ENCODE assay signal across 1 cellular context in the genomic region with DNA sequence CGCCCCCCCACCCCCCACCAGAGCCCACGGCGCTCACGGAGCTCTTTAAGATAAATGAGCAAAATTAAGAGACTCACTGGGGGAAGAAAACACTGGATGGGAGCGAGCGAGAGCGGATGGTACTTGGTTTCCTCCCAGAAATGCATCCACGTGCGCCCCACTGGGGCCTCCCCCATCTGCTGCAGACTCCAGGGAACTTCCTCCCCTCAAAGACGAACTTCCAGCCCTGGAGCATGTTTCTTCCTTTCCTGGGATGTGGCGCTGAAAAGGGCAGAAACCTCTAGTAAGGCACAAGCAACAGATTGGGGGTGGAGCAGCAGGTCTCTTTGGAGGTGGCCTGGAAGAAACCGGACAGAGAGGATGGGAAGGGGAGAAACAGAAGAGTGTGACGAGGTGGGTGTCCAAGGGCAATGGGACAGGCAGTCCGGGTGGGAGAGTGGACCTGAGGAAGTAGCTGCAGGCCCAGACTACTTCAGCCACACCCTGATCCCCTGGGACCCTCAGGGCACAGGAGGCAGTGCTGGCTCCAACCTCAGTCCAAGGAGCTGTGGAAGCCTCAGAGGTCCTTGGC.
TF ChIP-seq lines count a peak whose summit lies in the region.

No MANE protein-coding gene starts in this region.

TF ChIP-seq in SK-N-SH, 30 proteins besides CTCF, POLR2A, EP300 and RAD21:
- TF ChIP-seq, protein P1, sequence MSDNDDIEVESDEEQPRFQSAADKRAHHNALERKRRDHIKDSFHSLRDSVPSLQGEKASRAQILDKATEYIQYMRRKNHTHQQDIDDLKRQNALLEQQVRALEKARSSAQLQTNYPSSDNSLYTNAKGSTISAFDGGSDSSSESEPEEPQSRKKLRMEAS (IDR thresholded peaks at IDR 0.05; ENCODE audit: low read depth): peak; percentile 6; the same call in 1 of the 2 replicates
